ENCODE assay signal across 18 cellular contexts in the genomic region with DNA sequence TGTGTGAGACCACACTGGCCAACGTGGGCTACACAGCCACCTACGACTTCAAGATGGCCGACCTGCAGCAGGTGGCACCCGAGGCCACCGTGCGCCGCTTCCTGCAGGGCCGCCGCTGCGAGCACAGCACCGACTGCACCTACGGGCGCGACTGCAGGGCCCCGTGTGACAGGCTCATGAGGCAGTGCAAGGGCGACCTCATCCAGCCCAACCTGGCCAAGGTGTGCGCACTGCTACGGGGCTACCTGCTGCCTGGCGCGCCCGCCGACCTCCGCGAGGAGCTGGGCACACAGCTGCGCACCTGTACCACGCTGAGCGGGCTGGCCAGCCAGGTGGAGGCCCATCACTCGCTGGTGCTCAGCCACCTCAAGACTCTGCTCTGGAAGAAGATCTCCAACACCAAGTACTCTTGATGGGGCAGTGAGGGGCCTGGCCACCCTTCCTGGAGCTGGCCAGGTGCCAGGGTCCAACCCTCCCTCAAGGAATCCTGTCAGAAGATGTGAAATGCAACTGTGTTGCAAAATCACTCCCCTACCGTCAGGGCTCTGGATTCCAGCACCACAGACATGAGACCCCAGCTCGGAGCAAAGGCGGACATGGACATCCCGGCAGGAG. TPM values are rescaled to one million over a fixed set of nuclear protein-coding genes. Genes with fewer than 3 reads are reported as not detected.
DNase-seq lines count a peak whose midpoint lies in the region; ATAC-seq, FAIRE-seq and TF ChIP-seq lines count a peak whose summit lies in the region.
"Had no signal": no experiment of that assay in that cellular context is flagged by ENCODE, and none has a peak within 500 bp of the region (broad histone marks: within the 10 kb centered on the region; RNA-seq: fewer than 3 reads in every experiment).

No MANE protein-coding gene starts in this region.

- H3K4me3 Mint-ChIP-seq in activated naive CD8-positive, alpha-beta T cell treated with anti-CD3 and anti-CD28 coated beads, Interleukin-2, amount 10 ng/mL, durations not matched to agents 7 days and 5 days = no peak overlapping the region
- no peak overlapping the region for H3K4me3 Mint-ChIP-seq in naive thymus-derived CD4-positive, alpha-beta T cell
- H3K4me3 Mint-ChIP-seq: B cell, endodermal cell had no signal

- H3K4me3 ChIP-seq in naive thymus-derived CD4-positive, alpha-beta T cell (ENCODE audit: low read length) = no peak overlapping the region

- in situ Hi-C loops in GM13976 (cut with MboI; ENCODE audit: low sequenced_read_pairs, unreplicated experiment) = no loop called here

- ATAC-seq in activated naive CD8-positive, alpha-beta T cell treated with anti-CD3 and anti-CD28 coated beads, Interleukin-2, amount 10 ng/mL, durations not matched to agents 7 days and 5 days (ENCODE audit: low read depth) = no peak
- ATAC-seq in HG03469 (IDR thresholded peaks at IDR 0.05; ENCODE audit: unreplicated experiment) = no peak
- ATAC-seq in naive thymus-derived CD4-positive, alpha-beta T cell = no peak

- H3K27ac ChIP-seq in 22Rv1 = peak overlapping the region; percentile 85
- no peak overlapping the region for H3K27ac ChIP-seq in naive thymus-derived CD4-positive, alpha-beta T cell (ENCODE audit: low read depth, low read length)

- TF ChIP-seq CTCF in 22Rv1 (IDR thresholded peaks at IDR 0.05) = no peak
- no peak for TF ChIP-seq CTCF in GM13976 (IDR thresholded peaks at IDR 0.05; ENCODE audit: borderline replicate concordance, control extremely low read depth, extremely low read depth, insufficient read depth, missing control alignments)

- H3K9me3 Mint-ChIP-seq in activated naive CD8-positive, alpha-beta T cell treated with anti-CD3 and anti-CD28 coated beads, Interleukin-2, amount 10 ng/mL, durations not matched to agents 7 days and 5 days = no peaks in the 10 kb centered on the region
- H3K9me3 Mint-ChIP-seq in naive thymus-derived CD4-positive, alpha-beta T cell = peaks cover 0 to 6% (median 0%) of the 10 kb centered on the region in 11 donors
- H3K9me3 Mint-ChIP-seq: brain, endodermal cell, H9 had no signal

- H3K27ac Mint-ChIP-seq in activated naive CD8-positive, alpha-beta T cell treated with anti-CD3 and anti-CD28 coated beads, Interleukin-2, amount 10 ng/mL, durations not matched to agents 7 days and 5 days = no peak overlapping the region
- peak overlapping the region in 1 of 9 donors; percentile 65 for H3K27ac Mint-ChIP-seq in naive thymus-derived CD4-positive, alpha-beta T cell
- H3K27ac Mint-ChIP-seq: endodermal cell had no signal

- H3K36me3 ChIP-seq in naive thymus-derived CD4-positive, alpha-beta T cell (ENCODE audit: control insufficient read depth in 2 of 3, insufficient read depth in 3 of 3, low read length in 3 of 3) = peaks cover 9 to 57% (median 13%) of the 10 kb centered on the region in 3 experiments

- peak; percentile 32 for DNase-seq in activated naive CD8-positive, alpha-beta T cell treated with anti-CD3 and anti-CD28 coated beads, Interleukin-2, amount 10 ng/mL, durations not matched to agents 7 days and 5 days
- DNase-seq in naive thymus-derived CD4-positive, alpha-beta T cell = no peak
- DNase-seq in GM13976 (ENCODE audit: low spot score) = no peak
- DNase-seq: activated CD4-positive, alpha-beta T cell treated with anti-CD3 and anti-CD28 coated beads for 48 hours; H9; OCI-M1; retina; stimulated activated naive CD4-positive, alpha-beta T cell; T-helper 1 cell had no signal

- H3K4me1 ChIP-seq in naive thymus-derived CD4-positive, alpha-beta T cell (ENCODE audit: control insufficient read depth in 2 of 2, insufficient read depth in 2 of 2, low read length in 2 of 2) = peaks cover 16 to 17% of the 10 kb centered on the region in 2 donors

- H3K27me3 ChIP-seq in naive thymus-derived CD4-positive, alpha-beta T cell (ENCODE audit: control insufficient read depth in 2 of 2, insufficient read depth in 2 of 2, low read length in 2 of 2) = no peaks in the 10 kb centered on the region

- peak; percentile 56 for FAIRE-seq in G401.6 (lab: Jason Lieb, UNC)

- CTCF ChIA-PET in naive thymus-derived CD4-positive, alpha-beta T cell (lab: Charles Lee) = no interaction called here

- POLR2A ChIA-PET in activated naive CD8-positive, alpha-beta T cell treated with anti-CD3 and anti-CD28 coated beads, Interleukin-2, amount 10 ng/mL, durations not matched to agents 7 days and 5 days (lab: Charles Lee) = no interaction called here
- POLR2A ChIA-PET in naive thymus-derived CD4-positive, alpha-beta T cell (lab: Charles Lee) = no interaction called here

- intact Hi-C loops in naive thymus-derived CD4-positive, alpha-beta T cell (cut with micrococcal nuclease) = no loop called here

- no peaks in the 10 kb centered on the region for H3K9me3 ChIP-seq in naive thymus-derived CD4-positive, alpha-beta T cell (ENCODE audit: control insufficient read depth in 2 of 3, low read length in 3 of 3)

- H3K27me3 Mint-ChIP-seq in activated naive CD8-positive, alpha-beta T cell treated with anti-CD3 and anti-CD28 coated beads, Interleukin-2, amount 10 ng/mL, durations not matched to agents 7 days and 5 days = no peaks in the 10 kb centered on the region
- no peaks in the 10 kb centered on the region for H3K27me3 Mint-ChIP-seq in naive thymus-derived CD4-positive, alpha-beta T cell
- H3K27me3 Mint-ChIP-seq: B cell had no signal

- H3K4me1 Mint-ChIP-seq in activated naive CD8-positive, alpha-beta T cell treated with anti-CD3 and anti-CD28 coated beads, Interleukin-2, amount 10 ng/mL, durations not matched to agents 7 days and 5 days = peaks cover 16% of the 10 kb centered on the region
- peaks cover 14 to 35% (median 27%) of the 10 kb centered on the region in 7 donors for H3K4me1 Mint-ChIP-seq in naive thymus-derived CD4-positive, alpha-beta T cell

- peaks cover 16% of the 10 kb centered on the region for H3K36me3 Mint-ChIP-seq in activated naive CD8-positive, alpha-beta T cell treated with anti-CD3 and anti-CD28 coated beads, Interleukin-2, amount 10 ng/mL, durations not matched to agents 7 days and 5 days
- peaks cover 0 to 19% (median 13%) of the 10 kb centered on the region in 5 donors for H3K36me3 Mint-ChIP-seq in naive thymus-derived CD4-positive, alpha-beta T cell

RNA-seq across cellular contexts. Expression of a gene that starts 11.1 kb away (rescaled TPM):
- under 1 TPM in 1 of 2 experiments, not detected in 1; 0.11 TPM for total RNA-seq in activated naive CD8-positive, alpha-beta T cell treated with anti-CD3 and anti-CD28 coated beads, Interleukin-2, amount 10 ng/mL, durations not matched to agents 7 days and 5 days
- 1 to 10 TPM in 1 of 5 experiments, under 1 TPM in 2, not detected in 2; 0.46 to 1.6 (median 0.56) TPM for total RNA-seq in naive thymus-derived CD4-positive, alpha-beta T cell
- polyA plus RNA-seq in naive thymus-derived CD4-positive, alpha-beta T cell = under 1 TPM; 0.11 to 0.31 TPM
- total RNA-seq: HT-29 had no signal

RNA-seq across cellular contexts. Expression of a gene that starts 19.3 kb away (rescaled TPM):
- 1 to 10 TPM in 1 of 2 experiments, under 1 TPM in 1; 1.00 to 1.0 TPM for total RNA-seq in activated naive CD8-positive, alpha-beta T cell treated with anti-CD3 and anti-CD28 coated beads, Interleukin-2, amount 10 ng/mL, durations not matched to agents 7 days and 5 days
- 1 to 10 TPM in 3 of 5 experiments, under 1 TPM in 1, not detected in 1; 0.34 to 3.2 (median 1.2) TPM for total RNA-seq in naive thymus-derived CD4-positive, alpha-beta T cell
- 1 to 10 TPM in 1 of 2 donors, under 1 TPM in 1; 0.45 to 1.1 TPM for polyA plus RNA-seq in naive thymus-derived CD4-positive, alpha-beta T cell
- total RNA-seq: glomerular endothelial cell, HT-29, kidney epithelial cell had no signal

RNA-seq across cellular contexts. Expression of a gene that starts 24.9 kb away (rescaled TPM):
- not detected for total RNA-seq in activated naive CD8-positive, alpha-beta T cell treated with anti-CD3 and anti-CD28 coated beads, Interleukin-2, amount 10 ng/mL, durations not matched to agents 7 days and 5 days
- not detected for total RNA-seq in naive thymus-derived CD4-positive, alpha-beta T cell
- not detected for polyA plus RNA-seq in naive thymus-derived CD4-positive, alpha-beta T cell
- total RNA-seq: B cell, endodermal cell, glomerular endothelial cell, H9, HT-29, kidney epithelial cell had no signal

RNA-seq across cellular contexts. Expression of a gene that starts 34.6 kb away (rescaled TPM):
- total RNA-seq in activated naive CD8-positive, alpha-beta T cell treated with anti-CD3 and anti-CD28 coated beads, Interleukin-2, amount 10 ng/mL, durations not matched to agents 7 days and 5 days = not detected
- total RNA-seq in naive thymus-derived CD4-positive, alpha-beta T cell = under 1 TPM in 1 of 5 experiments, not detected in 4; 0.83 TPM
- polyA plus RNA-seq in naive thymus-derived CD4-positive, alpha-beta T cell = not detected
- total RNA-seq: endodermal cell, glomerular endothelial cell, H9, HT-29, kidney epithelial cell had no signal

RNA-seq across cellular contexts. Expression of a gene that starts 36.2 kb away (rescaled TPM):
- 10 to 100 TPM; 21.6 to 24.8 TPM for total RNA-seq in activated naive CD8-positive, alpha-beta T cell treated with anti-CD3 and anti-CD28 coated beads, Interleukin-2, amount 10 ng/mL, durations not matched to agents 7 days and 5 days
- total RNA-seq in naive thymus-derived CD4-positive, alpha-beta T cell = 10 to 100 TPM in 2 of 5 experiments, 1 to 10 TPM in 3; 2.3 to 20.6 (median 8.5) TPM
- 10 to 100 TPM; 12.0 to 13.1 TPM for polyA plus RNA-seq in naive thymus-derived CD4-positive, alpha-beta T cell
